ENCODE assay signal across 10 cellular contexts in genomic region chr1:28640766-28641165, GRCh38. TPM values are rescaled to one million over a fixed set of nuclear protein-coding genes. Genes with fewer than 3 reads are reported as not detected.
DNase-seq lines count a peak whose midpoint lies in the region; ATAC-seq and TF ChIP-seq lines count a peak whose summit lies in the region.
"Had no signal": no experiment of that assay in that cellular context is flagged by ENCODE, and none has a peak within 500 bp of the region (broad histone marks: within the 10 kb centered on the region; RNA-seq: fewer than 3 reads in every experiment).

No MANE protein-coding gene starts in this region.

- H3K4me1 Mint-ChIP-seq in T-cell, result peaks cover 49 to 58% (median 54%) of the 10 kb centered on the region in 3 donors

- no peaks in the 10 kb centered on the region for H3K9me3 Mint-ChIP-seq in T-cell

- H3K4me3 Mint-ChIP-seq in T-cell, result peak overlapping the region; percentile 94 to 100 (median 95)

- no peaks in the 10 kb centered on the region for H3K27me3 Mint-ChIP-seq in T-cell

- POLR2A ChIA-PET in AG04450 (lab: Yijun Ruan, JAX) (interaction anchor here (0.6 to 0.7 kb wide), 2 partner anchors 8 to 57 kb away, joined by 4 to 6 read pairs; partner anchors contain the start of gene RNU11), T-cell (lab: Charles Lee) (interaction anchor here in 1 of 2 donors (0.6 kb wide), 2 partner anchors 32 to 95 kb away, joined by 3 to 7 read pairs; no protein-coding TSS in a partner anchor)

- TF ChIP-seq CTCF in AG04450 (IDR thresholded peaks at IDR 0.05; ENCODE audit: low read depth, low read length) (peak; percentile 38), GM12875 (IDR thresholded peaks at IDR 0.05; ENCODE audit: borderline replicate concordance, insufficient read depth, low read depth, low read length) (peak; percentile 50; the same call in 1 of the 2 replicates)

- H3K27ac ChIP-seq in AG04450 (ENCODE audit: low read depth, low read length), result no peak overlapping the region

- ATAC-seq in T-cell (replicated peaks in 1 of 4) (no peak), HG02884 (IDR thresholded peaks at IDR 0.05; ENCODE audit: unreplicated experiment) (no peak), Right ventricle myocardium inferior (no peak)
- ATAC-seq: left ventricle myocardium superior had no signal

- H3K4me3 ChIP-seq in AG04450 (ENCODE audit: low read depth, low read length) (no peak overlapping the region), GM12875 (ENCODE audit: low read depth, low read length) (no peak overlapping the region)

- H3K9me3 ChIP-seq in AG04450 (ENCODE audit: control insufficient read depth, insufficient read depth, low read length), result no peaks in the 10 kb centered on the region; the same call in 1 of the 2 replicates

- H3K36me3 Mint-ChIP-seq in T-cell, result no peaks in the 10 kb centered on the region

- CTCF ChIA-PET in AG04450 (lab: Charles Lee) (interaction anchor here (1.5 kb wide), 1 partner anchor 236 kb away, joined by 9 read pairs; no protein-coding TSS in a partner anchor), T-cell (lab: Charles Lee) (interaction anchor here (1.0 to 3.3 kb wide), 3 partner anchors 96 to 236 kb away, joined by 4 to 10 read pairs (median 7); partner anchors contain the start of gene YTHDF2 (in 1 of the 2))

- no peaks in the 10 kb centered on the region for H3K27me3 ChIP-seq in AG04450 (ENCODE audit: control insufficient read depth, insufficient read depth, low read length)

- intact Hi-C loops in head of caudate nucleus (cut with DNase I) (no loop called here), Right ventricle myocardium inferior (cut with DNase I) (no loop called here)

- peak overlapping the region in 1 of 2 donors; percentile 58 for H3K27ac Mint-ChIP-seq in T-cell

- DNase-seq in AG04450 (ENCODE audit: low read depth, low spot score), result no peak
- DNase-seq in T-cell, result peak in 27 of 34 experiments; percentile 7 to 51 (median 26)
- peak; percentile 16 for DNase-seq in cerebellar cortex (ENCODE audit: low spot score)
- no peak for DNase-seq in NCI-H510A treated with DMSO at 0.1 percent for 48 hours (lab: John Stamatoyannopoulos, UW)
- DNase-seq in head of caudate nucleus, result no peak
- DNase-seq in Right ventricle myocardium inferior (ENCODE audit: missing footprints), result no peak
- DNase-seq: left ventricle myocardium superior had no signal

RNA-seq across cellular contexts. Expression of gene TAF12, which starts 2.1 kb away (rescaled TPM):
- 50.2 and 54.2 TPM in 2 replicates for polyA plus RNA-seq in AG04450 (2011; rRNA removed)
- polyA minus RNA-seq in AG04450 (2011; rRNA and poly(A)+ RNA removed), result 15.7 and 19.0 TPM in 2 replicates
- total RNA-seq in T-cell (10 to 100 TPM; 17.3 to 22.7 (median 20.6) TPM), Right ventricle myocardium inferior (27.7 TPM)

RNA-seq across cellular contexts. Expression of gene RNU11, which starts 7.6 kb away (rescaled TPM):
- polyA plus RNA-seq in AG04450 (2011; rRNA removed), result not detected in 2 replicates
- not detected in 2 replicates for polyA minus RNA-seq in AG04450 (2011; rRNA and poly(A)+ RNA removed)
- not detected for total RNA-seq in T-cell
- total RNA-seq in Right ventricle myocardium inferior, result not detected
- total RNA-seq: left ventricle myocardium superior, subcutaneous adipose tissue had no signal

RNA-seq across cellular contexts. Expression of gene GMEB1, which starts 27.8 kb away (rescaled TPM):
- 6.2 and 6.5 TPM in 2 replicates for polyA plus RNA-seq in AG04450 (2011; rRNA removed)
- 9.9 and 11.9 TPM in 2 replicates for polyA minus RNA-seq in AG04450 (2011; rRNA and poly(A)+ RNA removed)
- 10 to 100 TPM; 15.2 to 19.0 (median 18.4) TPM for total RNA-seq in T-cell
- total RNA-seq in Right ventricle myocardium inferior, result 6.5 TPM

RNA-seq across cellular contexts. Expression of gene RAB42, which starts 48.7 kb away (rescaled TPM):
- polyA plus RNA-seq in AG04450 (2011; rRNA removed), result 3.4 and 3.7 TPM in 2 replicates
- 2.0 and 3.2 TPM in 2 replicates for polyA minus RNA-seq in AG04450 (2011; rRNA and poly(A)+ RNA removed)
- not detected for total RNA-seq in T-cell
- 1.6 TPM for total RNA-seq in Right ventricle myocardium inferior

Comparison
In these comparisons a context has a peak if more than half of its experiments do, and no peak if none do; other contexts are left out.
1. DNase-seq: peak in T-cell (27 of 34) and cerebellar cortex (single experiment); none in AG04450 (single experiment), NCI-H510A treated with DMSO at 0.1 percent for 48 hours (single experiment), head of caudate nucleus (0 of 42) and Right ventricle myocardium inferior (single experiment).